37 cellular contexts compared by ENCODE assay signal in the genomic region with DNA sequence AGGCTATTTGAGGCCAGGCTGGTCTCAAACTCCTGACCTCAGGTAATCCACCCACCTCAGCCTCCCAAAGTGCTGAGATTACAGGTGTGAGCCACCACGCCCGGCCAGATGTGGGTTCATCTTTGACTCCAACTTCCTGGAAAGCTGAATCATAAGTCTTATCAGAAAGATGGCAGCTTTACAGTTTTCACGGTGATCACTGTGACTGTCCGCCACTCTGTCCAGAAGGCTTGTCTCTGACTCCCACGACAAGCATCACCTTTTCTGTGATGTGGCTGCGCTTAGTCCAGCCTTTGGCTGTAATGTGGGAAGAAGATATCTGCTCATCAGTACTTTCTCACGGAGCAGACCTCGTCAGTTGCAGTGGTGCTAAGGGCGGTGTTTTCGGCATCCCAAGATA.
A peak's percentile ranks its signal among the peaks of the same experiment; 100 is the strongest.
DNase-seq lines count a peak whose midpoint lies in the region; ATAC-seq, FAIRE-seq and TF ChIP-seq lines count a peak whose summit lies in the region.
"Had no signal": no experiment of that assay in that cellular context is flagged by ENCODE, and none has a peak within 500 bp of the region (broad histone marks: within the 10 kb centered on the region; RNA-seq: fewer than 3 reads in every experiment).

No MANE protein-coding gene starts in this region.

- TF ChIP-seq RAD21 in K562 (CRISPR knock-in tag; conservative IDR thresholded peaks at IDR 0.05 in 1 of 2, IDR thresholded peaks at IDR 0.05 in 1 of 2) = no peak

- no peak for TF ChIP-seq POLR2A in K562 (conservative IDR thresholded peaks at IDR 0.05)

- in situ Hi-C loops in K562 (cut with MboI) = no loop called here

- no peaks in the 10 kb centered on the region for H3K36me3 ChIP-seq in K562 (ENCODE audit: control insufficient read depth, insufficient read depth, low read length)
- H3K36me3 ChIP-seq in neural progenitor cell = no peaks in the 10 kb centered on the region
- no peaks in the 10 kb centered on the region for H3K36me3 ChIP-seq in neuronal stem cell (replicated peaks in 1 of 2; ENCODE audit: control insufficient read depth in 2 of 2, insufficient read depth in 2 of 2, low read length in 2 of 2)
- H3K36me3 ChIP-seq: BE2C; BLaER1; BLaER1 treated with 17β-estradiol and CSF1 and Interleukin-3, amounts not matched to agents 10 nM and 100 nM had no signal

- TF ChIP-seq EP300 in K562 (IDR thresholded peaks at IDR 0.05; ENCODE audit: low read length) = peak; percentile 28; the same call in 1 of the 2 replicates

- FAIRE-seq in K562 (lab: Jason Lieb, UNC) = peak; percentile 84
- FAIRE-seq: A204.1, A549, D721Med had no signal

- H4K8ac ChIP-seq in neuronal stem cell (ENCODE audit: low read depth, low read length) = no peak overlapping the region

- no peaks in the 10 kb centered on the region for H3K79me1 ChIP-seq in neuronal stem cell (ENCODE audit: low read depth, low read length)

- no peaks in the 10 kb centered on the region for H3K27me3 ChIP-seq in K562 (ENCODE audit: control insufficient read depth in 2 of 2, insufficient read depth in 2 of 2, low read length in 2 of 2)
- H3K27me3 ChIP-seq in neural progenitor cell = no peaks in the 10 kb centered on the region
- H3K27me3 ChIP-seq in neuronal stem cell (ENCODE audit: control insufficient read depth in 3 of 3, insufficient read depth in 3 of 3, low read depth in 1 of 3, low read length in 3 of 3) = no peaks in the 10 kb centered on the region
- H3K27me3 ChIP-seq: BE2C; BLaER1; BLaER1 treated with 17β-estradiol and CSF1 and Interleukin-3, amounts not matched to agents 10 nM and 100 nM had no signal

- H3K79me2 ChIP-seq in K562 (ENCODE audit: control insufficient read depth, insufficient read depth, low read length) (no peaks in the 10 kb centered on the region), neural progenitor cell (ENCODE audit: low read depth) (no peaks in the 10 kb centered on the region)

- H3K4ac ChIP-seq in neuronal stem cell (ENCODE audit: low read length) = no peak overlapping the region

- H2BK12ac ChIP-seq in neuronal stem cell (ENCODE audit: low read length) = no peak overlapping the region

- no peaks in the 10 kb centered on the region for H3K9me1 ChIP-seq in K562 (ENCODE audit: control insufficient read depth, insufficient read depth, low read length)

- H3K4me1 Mint-ChIP-seq in neural progenitor cell = peaks cover 11% of the 10 kb centered on the region
- H3K4me1 Mint-ChIP-seq: B cell; CD14-positive monocyte; CD4-positive, alpha-beta memory T cell; CD4-positive, CD25-positive, alpha-beta regulatory T cell; CD8-positive, alpha-beta memory T cell had no signal

- H4K91ac ChIP-seq in neuronal stem cell (ENCODE audit: low read depth, low read length, poor library complexity) = no peak overlapping the region

- H3F3A ChIP-seq in neural progenitor cell (ENCODE audit: low read depth) = peaks cover 15% of the 10 kb centered on the region

- H2BK5ac ChIP-seq in neuronal stem cell (ENCODE audit: low read length) = no peak overlapping the region

- H3K27ac ChIP-seq in K562 (ENCODE audit: extremely low read depth, low read depth, low read length) (no peak overlapping the region), neural progenitor cell (peak overlapping the region; percentile 44), neuronal stem cell (replicated peaks; ENCODE audit: low read length) (no peak overlapping the region)
- H3K27ac ChIP-seq: 22Rv1; A549; BLaER1; BLaER1 treated with 17β-estradiol and CSF1 and Interleukin-3, amounts not matched to agents 10 nM and 100 nM; C4-2B had no signal

- peaks cover 6% of the 10 kb centered on the region for H3K9me3 Mint-ChIP-seq in neural progenitor cell
- H3K9me3 Mint-ChIP-seq: CD4-positive, alpha-beta T cell had no signal

- peak; percentile 60 for ATAC-seq in K562
- ATAC-seq: A549; CD8-positive, alpha-beta T cell had no signal

- H3K18ac ChIP-seq in neuronal stem cell (ENCODE audit: low read length) = peak overlapping the region; percentile 6

- no peak overlapping the region for H3K14ac ChIP-seq in neuronal stem cell (ENCODE audit: low read length)

- no peak overlapping the region for H3K27ac Mint-ChIP-seq in neural progenitor cell
- H3K27ac Mint-ChIP-seq: B cell; CD14-positive monocyte; CD4-positive, alpha-beta T cell; CD4-positive, CD25-positive, alpha-beta regulatory T cell; CD8-positive, alpha-beta memory T cell; CD8-positive, alpha-beta T cell had no signal

- DNase-seq in OCI-M1 (lab: John Stamatoyannopoulos, UW) (peak; percentile 11), K562 (ENCODE audit: extremely low read depth in 1 of 4, low spot score in 3 of 4) (peak; percentile 11 to 65 (median 20)), neural progenitor cell (ENCODE audit: low spot score) (no peak), neuronal stem cell (ENCODE audit: low spot score) (no peak), NCI-H82 (lab: John Stamatoyannopoulos, UW) (no peak), ureter (ENCODE audit: low spot score) (no peak), KG1 (lab: John Stamatoyannopoulos, UW) (no peak), middle frontal gyrus (ENCODE audit: extremely low spot score, low spot score) (no peak)
- DNase-seq: 8988T; ACHN; AML-193; BE2C; C1 segment of cervical spinal cord; Caco-2; Calu3; CD4-positive, alpha-beta memory T cell; CD4-positive, alpha-beta T cell; CD4-positive, CD25-positive, alpha-beta regulatory T cell; CD8-positive, alpha-beta memory T cell; CD8-positive, alpha-beta T cell; COR-L47; DMS 273 treated with DMSO at 0.1 percent for 48 hours; DMS153; DMS53; DMS79; DMS79 treated with DMSO at 0.1 percent for 48 hours; DND-41; EL had no signal

- WGBS in K562 (ENCODE audit: insufficient coverage, low coverage, missing lambda C conversion rate) = 4% methylated on average over 10 of the region's 10 CpGs
- WGBS in neuronal stem cell (ENCODE audit: extremely low coverage in 2 of 2, insufficient read length in 2 of 2, insufficient replicate concordance in 1 of 2), 2 donors = no CpG with 5 or more reads among the region's 10 CpGs

- H3K4me2 ChIP-seq in K562 (ENCODE audit: insufficient read depth, low read length) (no peak overlapping the region), neural progenitor cell (no peak overlapping the region), neuronal stem cell (ENCODE audit: insufficient read depth, low read length, poor library complexity, severe bottlenecking) (no peak overlapping the region)
- H3K4me2 ChIP-seq: A549; BLaER1; BLaER1 treated with 17β-estradiol and CSF1 and Interleukin-3, amounts not matched to agents 10 nM and 100 nM had no signal

- H3K36me3 Mint-ChIP-seq in neural progenitor cell = peaks cover 1% of the 10 kb centered on the region
- H3K36me3 Mint-ChIP-seq: CD14-positive monocyte; CD4-positive, alpha-beta memory T cell; CD4-positive, CD25-positive, alpha-beta regulatory T cell; CD8-positive, alpha-beta memory T cell; CD8-positive, alpha-beta T cell had no signal

- H2AK5ac ChIP-seq in neuronal stem cell (ENCODE audit: low read depth, low read length) = no peak overlapping the region

- peaks cover 5% of the 10 kb centered on the region for H3K27me3 Mint-ChIP-seq in neural progenitor cell (ENCODE audit: insufficient read depth, low read depth)
- H3K27me3 Mint-ChIP-seq: B cell; CD4-positive, alpha-beta memory T cell; CD4-positive, alpha-beta T cell; CD4-positive, CD25-positive, alpha-beta regulatory T cell had no signal

- POLR2A ChIA-PET in K562 (lab: Yijun Ruan, JAX) = interaction anchor here (1.1 kb wide), 1 partner anchor 188 kb away, joined by 3 read pairs; no protein-coding TSS in a partner anchor

- H2AFZ ChIP-seq in K562 (ENCODE audit: low read depth, low read length) (no peak overlapping the region), neural progenitor cell (replicated peaks) (no peak overlapping the region), neuronal stem cell (ENCODE audit: low read length) (no peak overlapping the region)

- H3K9me3 ChIP-seq in K562 (replicated peaks; ENCODE audit: control insufficient read depth, insufficient read depth, low read depth, low read length) = no peaks in the 10 kb centered on the region
- no peaks in the 10 kb centered on the region for H3K9me3 ChIP-seq in neural progenitor cell (ENCODE audit: low read depth)
- H3K9me3 ChIP-seq in neuronal stem cell (replicated peaks in 1 of 2; ENCODE audit: control insufficient read depth in 2 of 2, insufficient read depth in 1 of 2, low read depth in 1 of 2, low read length in 2 of 2) = peaks cover 0 to 5% of the 10 kb centered on the region in 2 donors
- H3K9me3 ChIP-seq: A549; BE2C; BLaER1; BLaER1 treated with 17β-estradiol and CSF1 and Interleukin-3, amounts not matched to agents 10 nM and 100 nM; Caco-2 had no signal

- no peak overlapping the region for H3K4me3 ChIP-seq in K562
- no peak overlapping the region for H3K4me3 ChIP-seq in neural progenitor cell
- no peak overlapping the region for H3K4me3 ChIP-seq in neuronal stem cell (ENCODE audit: low read length in 2 of 2)
- H3K4me3 ChIP-seq: A549; BLaER1; BLaER1 treated with 17β-estradiol and CSF1 and Interleukin-3, amounts not matched to agents 10 nM and 100 nM had no signal

- no peak overlapping the region for H3K9ac ChIP-seq in K562 (ENCODE audit: insufficient read depth in 1 of 2, low read depth in 2 of 2, low read length in 2 of 2)
- H3K9ac ChIP-seq in neural progenitor cell = no peak overlapping the region
- H3K9ac ChIP-seq in neuronal stem cell (ENCODE audit: low read depth, low read length, poor library complexity) = no peak overlapping the region
- H3K9ac ChIP-seq: BLaER1; BLaER1 treated with 17β-estradiol and CSF1 and Interleukin-3, amounts not matched to agents 10 nM and 100 nM had no signal

- H3K4me3 Mint-ChIP-seq in neural progenitor cell = no peak overlapping the region
- H3K4me3 Mint-ChIP-seq: B cell; CD14-positive monocyte; CD4-positive, alpha-beta memory T cell; CD4-positive, alpha-beta T cell; CD4-positive, CD25-positive, alpha-beta regulatory T cell; CD8-positive, alpha-beta memory T cell; CD8-positive, alpha-beta T cell had no signal

- CTCF ChIA-PET in K562 (lab: Yijun Ruan, JAX; ENCODE audit: low intra/inter-chr PET ratio) = no interaction called here

- no peak overlapping the region for H3K23ac ChIP-seq in neuronal stem cell (ENCODE audit: low read depth, low read length, poor library complexity)

- H2BK15ac ChIP-seq in neuronal stem cell (ENCODE audit: low read length) = no peak overlapping the region

- intact Hi-C loops in K562 (cut with micrococcal nuclease) = no loop called here

- no peak overlapping the region for H2BK120ac ChIP-seq in neuronal stem cell (ENCODE audit: low read depth, low read length)

- no TSS peak for BruUV-seq in K562 (replicated peaks; lab: Mats Ljungman, UMichigan)

- no peaks in the 10 kb centered on the region for H4K20me1 ChIP-seq in K562 (replicated peaks; ENCODE audit: control insufficient read depth, insufficient read depth, low read length)
- no peaks in the 10 kb centered on the region for H4K20me1 ChIP-seq in neural progenitor cell (ENCODE audit: low read depth)
- H4K20me1 ChIP-seq: BLaER1; BLaER1 treated with 17β-estradiol and CSF1 and Interleukin-3, amounts not matched to agents 10 nM and 100 nM had no signal

- peaks cover 0 to 6% of the 10 kb centered on the region in 2 experiments; a peak in 3 of 5 replicates for H3K4me1 ChIP-seq in K562 (replicated peaks in 1 of 2; ENCODE audit: control insufficient read depth in 2 of 2, insufficient read depth in 2 of 2, low read length in 2 of 2)
- H3K4me1 ChIP-seq in neural progenitor cell = peaks cover 17% of the 10 kb centered on the region
- H3K4me1 ChIP-seq in neuronal stem cell (ENCODE audit: control insufficient read depth in 2 of 2, insufficient read depth in 1 of 2, low read depth in 1 of 2, low read length in 2 of 2) = peaks cover 0 to 16% of the 10 kb centered on the region in 2 donors
- H3K4me1 ChIP-seq: A549, BE2C, BLaER1, Caco-2 had no signal

- no peak for TF ChIP-seq CTCF in K562 (IDR thresholded peaks at IDR 0.05 in 2 of 3, conservative IDR thresholded peaks at IDR 0.05 in 1 of 3; ENCODE audit: insufficient read depth in 2 of 3, low read depth in 1 of 3, low read length in 3 of 3)
- TF ChIP-seq CTCF in neural progenitor cell (IDR thresholded peaks at IDR 0.05) = no peak

Comparison
In these comparisons a context has a peak if more than half of its experiments do, and no peak if none do; other contexts are left out.
1. DNase-seq: peak in OCI-M1 (single experiment) and K562 (4 of 4); none in neural progenitor cell (single experiment), neuronal stem cell (single experiment), NCI-H82 (single experiment), ureter (single experiment), KG1 (single experiment) and middle frontal gyrus (single experiment).